Comparison of ENCODE assay signal across 8 cellular contexts in genomic region chr20:25282034-25282781, GRCh38. TPM values are rescaled to one million over a fixed set of nuclear protein-coding genes. Genes with fewer than 3 reads are reported as not detected.
DNase-seq lines count a peak whose midpoint lies in the region; ATAC-seq, FAIRE-seq and TF ChIP-seq lines count a peak whose summit lies in the region.
"Had no signal": no experiment of that assay in that cellular context is flagged by ENCODE, and none has a peak within 500 bp of the region (broad histone marks: within the 10 kb centered on the region; RNA-seq: fewer than 3 reads in every experiment).

No MANE protein-coding gene starts in this region.

- H3K4me3 ChIP-seq in Karpas-422 (ENCODE audit: low read length) (no peak overlapping the region), small intestine (ENCODE audit: low read depth in 1 of 2, low read length in 2 of 2) (no peak overlapping the region)

- H3K9me2 ChIP-seq in Karpas-422 (replicated peaks; ENCODE audit: insufficient read depth, low read length): no peaks in the 10 kb centered on the region

- H3K27me3 ChIP-seq in Karpas-422 (ENCODE audit: low read length) (no peaks in the 10 kb centered on the region), small intestine (ENCODE audit: control insufficient read depth in 2 of 2, insufficient read depth in 2 of 2, low read length in 2 of 2) (no peaks in the 10 kb centered on the region)

- ATAC-seq in GM21515 (IDR thresholded peaks at IDR 0.05; ENCODE audit: unreplicated experiment) (peak; percentile 1), GM19395 (IDR thresholded peaks at IDR 0.05; ENCODE audit: unreplicated experiment) (no peak)
- ATAC-seq in effector memory CD8-positive, alpha-beta T cell (replicated peaks): no peak

- peak overlapping the region; percentile 38; the same call in 1 of the 2 replicates for H3K9ac ChIP-seq in Karpas-422 (ENCODE audit: low read length)

- no peaks in the 10 kb centered on the region for H3K9me3 ChIP-seq in Karpas-422 (ENCODE audit: low read length)
- no peaks in the 10 kb centered on the region for H3K9me3 ChIP-seq in small intestine (ENCODE audit: control insufficient read depth, low read depth)

- H2AFZ ChIP-seq in Karpas-422 (ENCODE audit: low read length): no peak overlapping the region

- H3K27ac ChIP-seq in Karpas-422 (ENCODE audit: low read length) (peak overlapping the region; percentile 86), small intestine (ENCODE audit: low read depth in 1 of 2, low read length in 1 of 2) (peak overlapping the region; percentile 33 to 51)

- H3K36me3 ChIP-seq in Karpas-422 (ENCODE audit: insufficient read depth, low read length): peaks cover 46% of the 10 kb centered on the region
- peaks cover 20 to 30% of the 10 kb centered on the region in 2 donors for H3K36me3 ChIP-seq in small intestine (ENCODE audit: control insufficient read depth in 2 of 2, insufficient read depth in 2 of 2, low read length in 2 of 2)

- H3K4me2 ChIP-seq in Karpas-422 (ENCODE audit: low read depth, low read length, poor library complexity, severe bottlenecking): no peak overlapping the region

- H3K4me3 Mint-ChIP-seq in effector memory CD8-positive, alpha-beta T cell: no peak overlapping the region

- peaks cover 44% of the 10 kb centered on the region; the same call in 1 of the 2 replicates for H4K20me1 ChIP-seq in Karpas-422 (ENCODE audit: insufficient read depth, low read depth, low read length)

- H3K27me3 Mint-ChIP-seq in effector memory CD8-positive, alpha-beta T cell: no peaks in the 10 kb centered on the region

- WGBS in small intestine, 3 donors: 87 to 93% (median 92%) methylated on average over 22 of the region's 22 CpGs

- peak overlapping the region; percentile 67 to 74 for H3K27ac Mint-ChIP-seq in effector memory CD8-positive, alpha-beta T cell

- no peaks in the 10 kb centered on the region for H3K79me2 ChIP-seq in Karpas-422 (ENCODE audit: low read length)

- H3K9me3 Mint-ChIP-seq in effector memory CD8-positive, alpha-beta T cell: no peaks in the 10 kb centered on the region

- DNase-seq in Karpas-422 (no peak), small intestine (no peak), GM10266 (ENCODE audit: extremely low spot score) (no peak), GM19239 (ENCODE audit: insufficient read length, low spot score) (no peak)
- no peak for DNase-seq in effector memory CD8-positive, alpha-beta T cell
- DNase-seq: NCI-H187 treated with DMSO at 0.1 percent for 48 hours had no signal

- H3K4me1 Mint-ChIP-seq in effector memory CD8-positive, alpha-beta T cell (ENCODE audit: low read depth in 2 of 2): peaks cover 0 to 2% of the 10 kb centered on the region in 2 donors

- no peak for TF ChIP-seq CTCF in GM10266 (IDR thresholded peaks at IDR 0.05; ENCODE audit: control insufficient read depth, insufficient read depth, low read depth, missing control alignments)

- H3K4me1 ChIP-seq in Karpas-422 (ENCODE audit: low read length) (peaks cover 29% of the 10 kb centered on the region), small intestine (ENCODE audit: control insufficient read depth in 2 of 2, insufficient read depth in 1 of 2, low read depth in 1 of 2, low read length in 1 of 2) (no peaks in the 10 kb centered on the region)

- H3K36me3 Mint-ChIP-seq in effector memory CD8-positive, alpha-beta T cell (ENCODE audit: insufficient read depth): peaks cover 23% of the 10 kb centered on the region

- FAIRE-seq in small intestine (lab: Jason Lieb, UNC) (no peak), GM19239 (lab: Jason Lieb, UNC) (no peak)

RNA-seq across cellular contexts. Expression of gene PYGB, which starts 34.3 kb away (rescaled TPM):
- total RNA-seq in Karpas-422 (2014; rRNA removed; shearing (Covaris generic); ENCODE audit: low replicate concordance): 188 and 302 TPM in 2 replicates
- 10 to 100 TPM; 25.7 to 37.0 (median 28.4) TPM for polyA plus RNA-seq in small intestine
